Comparison of ENCODE assay signal across 8 cellular contexts in the genomic region with DNA sequence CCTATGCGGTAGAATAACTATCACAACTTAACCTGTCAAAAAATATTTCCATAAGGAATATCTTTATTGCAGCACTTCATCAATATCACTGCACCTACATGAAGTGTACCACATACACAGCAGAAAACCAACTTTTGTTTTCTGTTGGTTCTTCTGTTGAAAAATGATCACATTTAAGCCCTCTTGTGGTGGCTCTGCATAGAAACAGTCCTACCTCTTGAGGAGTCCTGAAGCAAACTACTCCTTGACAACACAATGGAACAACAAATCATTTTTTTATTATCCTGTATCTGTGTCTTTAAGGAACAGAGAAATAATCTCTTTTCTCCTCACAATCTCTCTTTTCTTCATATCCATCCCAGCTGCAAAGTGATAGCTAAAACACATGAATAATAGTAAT. TPM values are rescaled to one million over a fixed set of nuclear protein-coding genes. Genes with fewer than 3 reads are reported as not detected.
DNase-seq lines count a peak whose midpoint lies in the region; ATAC-seq, FAIRE-seq and TF ChIP-seq lines count a peak whose summit lies in the region.

No MANE protein-coding gene starts in this region.

- intact Hi-C loops in endothelial cell of umbilical vein (cut with micrococcal nuclease) (no loop called here), lower lobe of right lung (cut with DNase I) (no loop called here)

- H3K9me3 ChIP-seq in endothelial cell of umbilical vein (replicated peaks; ENCODE audit: control insufficient read depth, insufficient read depth, low read length) (no peaks in the 10 kb centered on the region), lower lobe of right lung (no peaks in the 10 kb centered on the region)

- H3K9ac ChIP-seq in endothelial cell of umbilical vein (replicated peaks; ENCODE audit: extremely low read depth, insufficient read depth, low read length) = no peak overlapping the region

- peaks cover 0 to 3% of the 10 kb centered on the region in 2 experiments for H3K27me3 ChIP-seq in endothelial cell of umbilical vein (ENCODE audit: control insufficient read depth in 2 of 2, insufficient read depth in 2 of 2, low read length in 2 of 2)
- H3K27me3 ChIP-seq in lower lobe of right lung (ENCODE audit: low read depth) = no peaks in the 10 kb centered on the region

- H3K27ac ChIP-seq in 22Rv1 (no peak overlapping the region), endothelial cell of umbilical vein (ENCODE audit: insufficient read depth, low read depth, low read length) (no peak overlapping the region), lower lobe of right lung (no peak overlapping the region)

- CTCF ChIA-PET in endothelial cell of umbilical vein (lab: Charles Lee) = interaction anchor here (2.4 kb wide), 1 partner anchor 1336 kb away, joined by 5 read pairs; no protein-coding TSS in a partner anchor

- DNase-seq in NCI-H1694 (lab: John Stamatoyannopoulos, UW) (peak; percentile 10), endothelial cell of umbilical vein (ENCODE audit: low read depth, low spot score) (peak; percentile 22), NCI-H1105 treated with DMSO at 0.1 percent for 48 hours (lab: John Stamatoyannopoulos, UW) (no peak), activated gamma-delta T cell (lab: John Stamatoyannopoulos, UW) (no peak), lower lobe of right lung (no peak)

- no peaks in the 10 kb centered on the region for H3K4me1 ChIP-seq in endothelial cell of umbilical vein (ENCODE audit: control insufficient read depth, extremely low read depth, insufficient read depth, low read length)
- H3K4me1 ChIP-seq in lower lobe of right lung = no peaks in the 10 kb centered on the region

- no peaks in the 10 kb centered on the region for H3K79me2 ChIP-seq in endothelial cell of umbilical vein (ENCODE audit: control insufficient read depth, insufficient read depth, low read length)

- no peak overlapping the region for H2AFZ ChIP-seq in endothelial cell of umbilical vein (ENCODE audit: low read depth, low read length)

- POLR2A ChIA-PET in endothelial cell of umbilical vein (lab: Charles Lee) = no interaction called here

- H3K9me1 ChIP-seq in endothelial cell of umbilical vein (replicated peaks; ENCODE audit: control insufficient read depth, extremely low read depth, insufficient read depth, low read length) = no peaks in the 10 kb centered on the region

- FAIRE-seq in endothelial cell of umbilical vein (lab: Jason Lieb, UNC) = peak; percentile 68

- no TSS peak for BruUV-seq in endothelial cell of umbilical vein (replicated peaks; lab: Mats Ljungman, UMichigan)

- no peak for TF ChIP-seq POLR2A in endothelial cell of umbilical vein (IDR thresholded peaks at IDR 0.05; ENCODE audit: low read depth, low read length)

- ATAC-seq in GM18517 (IDR thresholded peaks at IDR 0.05; ENCODE audit: unreplicated experiment) (peak; percentile 44), lower lobe of right lung (no peak), GM19455 (IDR thresholded peaks at IDR 0.05; ENCODE audit: unreplicated experiment) (no peak)

- H3K4me3 ChIP-seq in endothelial cell of umbilical vein (replicated peaks in 1 of 3; ENCODE audit: insufficient read depth in 1 of 3, low read depth in 1 of 3, low read length in 3 of 3) = no peak overlapping the region
- no peak overlapping the region for H3K4me3 ChIP-seq in lower lobe of right lung

- dilution Hi-C loops in endothelial cell of umbilical vein (cut with MboI; ENCODE audit: extremely low pct_ligation_motif_present, low sequenced_read_pairs) = no loop called here

- H3K4me2 ChIP-seq in endothelial cell of umbilical vein (ENCODE audit: insufficient read depth, low read length) = no peak overlapping the region

- H3K36me3 ChIP-seq in endothelial cell of umbilical vein (ENCODE audit: control insufficient read depth in 2 of 2, extremely low read depth in 1 of 2, insufficient read depth in 2 of 2, low read length in 2 of 2) (no peaks in the 10 kb centered on the region), lower lobe of right lung (no peaks in the 10 kb centered on the region)

- peak; percentile 56 for TF ChIP-seq CTCF in 22Rv1 (IDR thresholded peaks at IDR 0.05)
- TF ChIP-seq CTCF in endothelial cell of umbilical vein (IDR thresholded peaks at IDR 0.05; ENCODE audit: extremely low read depth in 1 of 2, insufficient read depth in 1 of 2, low read depth in 1 of 2, low read length in 2 of 2) = peak in 1 of 2 donors; percentile 40
- no peak for TF ChIP-seq CTCF in lower lobe of right lung (IDR thresholded peaks at IDR 0.05)

- H4K20me1 ChIP-seq in endothelial cell of umbilical vein (replicated peaks; ENCODE audit: control insufficient read depth, extremely low read depth, insufficient read depth, low read length) = no peaks in the 10 kb centered on the region

TF ChIP-seq in endothelial cell of umbilical vein, 7 proteins besides CTCF, POLR2A, EP300 and RAD21:
- TF ChIP-seq MYC (IDR thresholded peaks at IDR 0.05; ENCODE audit: low read depth, low read length) = no peak
- TF ChIP-seq GATA2 (IDR thresholded peaks at IDR 0.05; ENCODE audit: insufficient read depth, insufficient read length, low read depth, low read length) = no peak
- no peak for TF ChIP-seq FOS (IDR thresholded peaks at IDR 0.05; ENCODE audit: borderline replicate concordance, insufficient read depth, low read length)
- no peak for TF ChIP-seq JUN (IDR thresholded peaks at IDR 0.05; ENCODE audit: borderline replicate concordance, insufficient read depth, insufficient read length, low read depth)
- no peak for TF ChIP-seq MAX (IDR thresholded peaks at IDR 0.05; ENCODE audit: insufficient read depth, insufficient read length)
- TF ChIP-seq POLR2AphosphoS5 (IDR thresholded peaks at IDR 0.05; ENCODE audit: insufficient read depth, low read depth, low read length) = no peak
- TF ChIP-seq EZH2 (IDR thresholded peaks at IDR 0.05; ENCODE audit: borderline replicate concordance, low read depth, low read length, severe bottlenecking) = no peak

RNA-seq across cellular contexts. Expression of gene ATOH1, which starts 39.8 kb away (rescaled TPM):
- total RNA-seq in endothelial cell of umbilical vein (not detected in 2 replicates), lower lobe of right lung (not detected)
- polyA plus RNA-seq in endothelial cell of umbilical vein = not detected in 2 replicates
- not detected in 2 replicates for polyA plus RNA-seq in endothelial cell of umbilical vein (2011; cell fraction: cytosol; rRNA removed)
- not detected in 2 replicates for polyA plus RNA-seq in endothelial cell of umbilical vein (2011; cell fraction: nucleus; rRNA removed)
- not detected in 2 replicates for polyA plus RNA-seq in endothelial cell of umbilical vein (2012)
- polyA minus RNA-seq in endothelial cell of umbilical vein = not detected in 2 replicates
- not detected for polyA minus RNA-seq in endothelial cell of umbilical vein (2011; cell fraction: cytosol; rRNA and poly(A)+ RNA removed)
- not detected in 2 replicates for polyA minus RNA-seq in endothelial cell of umbilical vein (2011; cell fraction: nucleus; rRNA and poly(A)+ RNA removed)

Comparison
In these comparisons a context has a peak if more than half of its experiments do, and no peak if none do; other contexts are left out.
1. DNase-seq: peak in NCI-H1694 (single experiment) and endothelial cell of umbilical vein (single experiment); none in NCI-H1105 treated with DMSO at 0.1 percent for 48 hours (single experiment), activated gamma-delta T cell (single experiment) and lower lobe of right lung (single experiment).